Comparison of ENCODE assay signal across 7 cellular contexts in the genomic region with DNA sequence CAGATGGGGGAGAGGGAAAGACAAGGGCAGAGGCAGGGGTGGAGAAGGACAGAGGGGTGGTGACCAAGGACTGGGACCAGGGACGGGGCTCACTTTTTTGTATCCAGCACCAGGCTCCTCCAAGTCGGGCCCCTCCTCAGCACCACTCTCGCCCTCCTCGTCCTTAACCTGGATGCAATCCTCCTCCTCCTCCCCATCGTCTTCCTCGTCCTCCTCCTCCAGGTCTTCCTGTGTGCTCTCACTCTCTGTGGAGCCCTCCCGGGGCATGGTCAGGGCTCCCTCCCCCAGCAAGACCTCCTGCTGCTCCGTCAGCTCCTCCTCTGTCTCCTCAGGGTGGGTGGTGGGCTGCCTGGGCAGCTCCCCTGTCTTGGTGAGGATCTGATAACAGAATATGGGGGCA. TPM values are rescaled to one million over a fixed set of nuclear protein-coding genes. Genes with fewer than 3 reads are reported as not detected.
DNase-seq lines count a peak whose midpoint lies in the region; ATAC-seq and TF ChIP-seq lines count a peak whose summit lies in the region.
"Had no signal": no experiment of that assay in that cellular context is flagged by ENCODE, and none has a peak within 500 bp of the region (broad histone marks: within the 10 kb centered on the region; RNA-seq: fewer than 3 reads in every experiment).

No MANE protein-coding gene starts in this region.

- CTCF ChIA-PET in A673 (lab: Charles Lee) (interaction anchor here (0.7 kb wide), 1 partner anchor 24 kb away, joined by 3 read pairs; no protein-coding TSS in a partner anchor), PC-3 (lab: Charles Lee) (interaction anchor here (0.6 to 1.2 kb wide), 3 partner anchors 28 to 81 kb away, joined by 4 to 5 read pairs (median 5); a partner anchor contains a TSS)

- intact Hi-C loops in A673 (cut with micrococcal nuclease; ENCODE audit: unreplicated experiment) (no loop called here), PC-3 (cut with micrococcal nuclease) (no loop called here)

- ATAC-seq in PC-3 (no peak), GM19328 (IDR thresholded peaks at IDR 0.05; ENCODE audit: unreplicated experiment) (no peak)

- H3K4me2 ChIP-seq in PC-3 (ENCODE audit: low read length) = peak overlapping the region; percentile 69

- peak overlapping the region; percentile 50 for H3K27ac ChIP-seq in A673 (ENCODE audit: low read depth, low read length, poor library complexity, severe bottlenecking)
- peak overlapping the region; percentile 32 for H3K27ac ChIP-seq in PC-3 (ENCODE audit: low read length)
- H3K27ac ChIP-seq in iPS-18a (ENCODE audit: low read length) = peak overlapping the region; percentile 25

- POLR2A ChIA-PET in A673 (lab: Charles Lee; ENCODE audit: low non-redundant PET) = no interaction called here
- POLR2A ChIA-PET in PC-3 (lab: Charles Lee; ENCODE audit: unreplicated experiment) = interaction anchor here (0.6 to 0.7 kb wide), 2 partner anchors 20 to 1884 kb away, joined by 15 to 16 read pairs; no protein-coding TSS in a partner anchor

- no TSS peak for BruUV-seq in A673 (replicated peaks; lab: Mats Ljungman, UMichigan)
- no TSS peak for BruUV-seq in PC-3 (replicated peaks; lab: Mats Ljungman, UMichigan)

- H3K4me1 ChIP-seq in A673 (ENCODE audit: insufficient read depth, low read length, poor library complexity, severe bottlenecking) (peaks cover 18% of the 10 kb centered on the region), PC-3 (ENCODE audit: insufficient read depth, low read length) (peaks cover 18% of the 10 kb centered on the region), iPS-18a (ENCODE audit: control insufficient read depth, low read depth, low read length) (peaks cover 17% of the 10 kb centered on the region)

- H3K9ac ChIP-seq in PC-3 (ENCODE audit: low read length) = peak overlapping the region; percentile 6; the same call in 1 of the 2 replicates
- peak overlapping the region; percentile 19 for H3K9ac ChIP-seq in iPS-18a (ENCODE audit: low read length)

- H3K27me3 ChIP-seq in A673 (replicated peaks; ENCODE audit: insufficient read depth, low read depth, low read length, poor library complexity) (no peaks in the 10 kb centered on the region), PC-3 (ENCODE audit: low read length) (no peaks in the 10 kb centered on the region), iPS-18a (ENCODE audit: control insufficient read depth, insufficient read depth, low read length) (no peaks in the 10 kb centered on the region)

- H4K20me1 ChIP-seq in PC-3 (ENCODE audit: low read length) = no peaks in the 10 kb centered on the region

- H3K9me2 ChIP-seq in PC-3 (replicated peaks; ENCODE audit: low read length) = no peaks in the 10 kb centered on the region

- H3K4me3 ChIP-seq in A673 (ENCODE audit: low read depth, low read length, poor library complexity, severe bottlenecking) = no peak overlapping the region
- H3K4me3 ChIP-seq in PC-3 (ENCODE audit: low read length) = no peak overlapping the region; the same call in 1 of the 2 replicates
- H3K4me3 ChIP-seq in iPS-18a (ENCODE audit: low read length) = peak overlapping the region; percentile 54

- no peaks in the 10 kb centered on the region for H3K79me2 ChIP-seq in PC-3 (ENCODE audit: low read length)

- H2AFZ ChIP-seq in PC-3 (ENCODE audit: low read length) = no peak overlapping the region

- H3F3A ChIP-seq in PC-3 (ENCODE audit: low read length, unreplicated experiment) = peaks cover 3% of the 10 kb centered on the region

- TF ChIP-seq CTCF in A673 (conservative IDR thresholded peaks at IDR 0.05; ENCODE audit: low read depth, low read length) (no peak), PC-3 (conservative IDR thresholded peaks at IDR 0.05; ENCODE audit: low read depth, low read length) (no peak)

- DNase-seq in A673 (ENCODE audit: low spot score) (no peak), PC-3 (no peak), H4 (ENCODE audit: low spot score) (no peak), DMS53 (lab: John Stamatoyannopoulos, UW) (no peak)
- DNase-seq: SW 1271 had no signal

- peaks cover 6% of the 10 kb centered on the region for H3K36me3 ChIP-seq in A673 (ENCODE audit: insufficient read depth, low read length, poor library complexity, severe bottlenecking)
- H3K36me3 ChIP-seq in PC-3 (ENCODE audit: low read depth, low read length) = no peaks in the 10 kb centered on the region
- H3K36me3 ChIP-seq in iPS-18a (ENCODE audit: control insufficient read depth, low read depth, low read length) = peaks cover 1% of the 10 kb centered on the region

- H3K9me3 ChIP-seq in A673 (ENCODE audit: low read depth, low read length, poor library complexity, severe bottlenecking) = no peaks in the 10 kb centered on the region
- no peaks in the 10 kb centered on the region for H3K9me3 ChIP-seq in PC-3 (ENCODE audit: low read length)
- H3K9me3 ChIP-seq in iPS-18a (ENCODE audit: control insufficient read depth, low read depth, low read length) = no peaks in the 10 kb centered on the region

RNA-seq across cellular contexts. Expression of a gene that starts 16.8 kb away (rescaled TPM):
- total RNA-seq in A673 (2021) (47.0 and 57.9 TPM in 2 replicates), PC-3 (2014; rRNA removed) (60.1 and 69.5 TPM in 2 replicates)
- total RNA-seq in H4 (2014; rRNA removed; shearing (Covaris generic)) = 51.0 and 71.2 TPM in 2 replicates

RNA-seq across cellular contexts. Expression of a gene that starts 20.8 kb away (rescaled TPM):
- total RNA-seq in A673 (2021) = 47.5 and 52.5 TPM in 2 replicates
- 118 and 123 TPM in 2 replicates for total RNA-seq in PC-3 (2014; rRNA removed)
- 62.2 and 65.0 TPM in 2 replicates for total RNA-seq in H4 (2014; rRNA removed; shearing (Covaris generic))

RNA-seq across cellular contexts. Expression of a gene that starts 36.1 kb away (rescaled TPM):
- total RNA-seq in A673 (2021) (16.9 and 27.1 TPM in 2 replicates), PC-3 (2014; rRNA removed) (39.1 and 47.1 TPM in 2 replicates)
- total RNA-seq in H4 (2014; rRNA removed; shearing (Covaris generic)) = 13.7 and 16.8 TPM in 2 replicates

RNA-seq across cellular contexts. Expression of a gene that starts 54.4 kb away (rescaled TPM):
- total RNA-seq in A673 (2021) = 13.5 and 14.7 TPM in 2 replicates
- total RNA-seq in PC-3 (2014; rRNA removed) = 13.5 and 14.3 TPM in 2 replicates
- total RNA-seq in H4 (2014; rRNA removed; shearing (Covaris generic)) = 4.0 and 7.0 TPM in 2 replicates
